In the genomic region with DNA sequence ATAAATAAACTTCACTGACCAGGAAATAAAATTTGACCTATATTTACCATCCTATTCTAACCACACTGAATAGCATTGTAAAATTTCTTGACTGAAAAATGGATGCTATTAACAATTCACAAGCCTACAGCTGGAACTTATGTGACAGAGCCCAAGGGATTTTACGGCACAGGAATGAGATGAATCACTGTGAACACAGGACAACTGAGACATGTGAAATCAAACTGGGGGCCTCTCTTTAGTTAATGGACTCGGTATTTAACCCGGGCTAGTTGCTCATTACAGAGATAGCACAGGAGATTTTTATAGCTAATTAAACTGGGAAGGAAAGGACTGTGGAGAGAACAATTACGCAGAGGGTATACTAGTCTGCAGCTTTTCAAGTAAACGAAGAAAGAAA, we compare ENCODE assay signal across 15 cellular contexts.
DNase-seq lines count a peak whose midpoint lies in the region; ATAC-seq and TF ChIP-seq lines count a peak whose summit lies in the region.
"Had no signal": no experiment of that assay in that cellular context is flagged by ENCODE, and none has a peak within 500 bp of the region (broad histone marks: within the 10 kb centered on the region; RNA-seq: fewer than 3 reads in every experiment).

No MANE protein-coding gene starts in this region.

- TF ChIP-seq CTCF in IMR-90 (conservative IDR thresholded peaks at IDR 0.05; ENCODE audit: low read depth, low read length) (no peak), liver (IDR thresholded peaks at IDR 0.05; ENCODE audit: low read depth, low read length, missing input control) (no peak), smooth muscle cell (IDR thresholded peaks at IDR 0.05; ENCODE audit: borderline replicate concordance, insufficient read depth, poor library complexity, severe bottlenecking) (no peak)

- H4K91ac ChIP-seq in IMR-90 (ENCODE audit: insufficient read depth, low read depth, low read length) = no peak overlapping the region

- H4K20me1 ChIP-seq in IMR-90 (ENCODE audit: insufficient read depth, low read length) (no peaks in the 10 kb centered on the region), smooth muscle cell (ENCODE audit: low read depth) (no peaks in the 10 kb centered on the region)

- H3K4me1 ChIP-seq in IMR-90 (ENCODE audit: control insufficient read depth, insufficient read depth, low read length) (0 out of 2 replicates have a peak, but pooled peaks cover 3% of the 10 kb centered on the region), liver (ENCODE audit: control insufficient read depth in 4 of 4, insufficient read depth in 4 of 4, low read length in 3 of 4) (peaks cover 1 to 33% (median 23%) of the 10 kb centered on the region in 4 donors), smooth muscle cell (ENCODE audit: low read depth) (no peaks in the 10 kb centered on the region)
- H3K4me1 ChIP-seq: gastroesophageal sphincter had no signal

- H4K5ac ChIP-seq in IMR-90 (ENCODE audit: low read depth, low read length) = no peak overlapping the region

- peak; percentile 60 for ATAC-seq in IMR-90 (ENCODE audit: low read depth)
- ATAC-seq: activated naive CD8-positive, alpha-beta T cell treated with anti-CD3 and anti-CD28 coated beads, Interleukin-2, amount 50 U/mL, for 24 hours; gastroesophageal sphincter had no signal

- no peak overlapping the region for H4K8ac ChIP-seq in IMR-90 (ENCODE audit: low read depth in 2 of 2, low read length in 2 of 2)

- H3K9ac ChIP-seq in IMR-90 (ENCODE audit: low read depth, low read length) (no peak overlapping the region), liver (ENCODE audit: low read depth in 1 of 2, low read length in 2 of 2) (peak overlapping the region in 1 of 2 donors; percentile 5), smooth muscle cell (ENCODE audit: low read depth) (no peak overlapping the region)
- H3K9ac ChIP-seq: neural progenitor cell had no signal

- H3K79me1 ChIP-seq in IMR-90 (ENCODE audit: low read depth in 1 of 2, low read length in 2 of 2) = no peaks in the 10 kb centered on the region

- H2BK5ac ChIP-seq in IMR-90 (ENCODE audit: low read depth, low read length, poor library complexity, severe bottlenecking) = no peak overlapping the region

- no peak overlapping the region for H2BK20ac ChIP-seq in IMR-90 (ENCODE audit: low read depth, low read length)

- H2AK5ac ChIP-seq in IMR-90 (ENCODE audit: low read depth, low read length) = no peak overlapping the region

- in situ Hi-C loops in ACHN (cut with HindIII; ENCODE audit: low pct_ligation_motif_present, low pct_unique_long_range_greater_than_20kb, low sequenced_read_pairs) = no loop called here
- in situ Hi-C loops in IMR-90 (cut with MboI; ENCODE audit: low sequenced_read_pairs) = no loop called here

- POLR2A ChIA-PET in IMR-90 (lab: Charles Lee; ENCODE audit: unreplicated experiment) = interaction anchor here (0.6 kb wide), 1 partner anchor 317 kb away, joined by 3 read pairs; no protein-coding TSS in a partner anchor

- H3K23ac ChIP-seq in IMR-90 (ENCODE audit: low read depth, low read length) = no peak overlapping the region

- H3K27me3 ChIP-seq in IMR-90 (ENCODE audit: control insufficient read depth, insufficient read depth, low read length) (no peaks in the 10 kb centered on the region), liver (ENCODE audit: control insufficient read depth in 4 of 4, insufficient read depth in 4 of 4, low read length in 3 of 4) (no peaks in the 10 kb centered on the region), smooth muscle cell (ENCODE audit: low read depth) (no peaks in the 10 kb centered on the region)
- H3K27me3 ChIP-seq: gastroesophageal sphincter, neural progenitor cell had no signal

- no peak overlapping the region for H2BK15ac ChIP-seq in IMR-90 (ENCODE audit: low read depth, low read length)

- CTCF ChIA-PET in IMR-90 (lab: Yijun Ruan, JAX) = interaction anchor here (0.5 to 0.8 kb wide), 3 partner anchors 9 to 106 kb away, joined by 3 to 5 read pairs (median 4); no protein-coding TSS in a partner anchor

- no peak overlapping the region for H3K56ac ChIP-seq in IMR-90 (ENCODE audit: extremely low read depth, insufficient read depth, low read length)

- no peaks in the 10 kb centered on the region for H3K79me2 ChIP-seq in smooth muscle cell (ENCODE audit: low read depth)

- H2AFZ ChIP-seq in IMR-90 (replicated peaks; ENCODE audit: low read length, poor library complexity) (no peak overlapping the region), smooth muscle cell (ENCODE audit: low read depth) (no peak overlapping the region)
- H2AFZ ChIP-seq: neural progenitor cell had no signal

- H3K27ac ChIP-seq in IMR-90 (ENCODE audit: insufficient read depth, low read length) (no peak overlapping the region), liver (ENCODE audit: low read depth in 1 of 2, low read length in 2 of 2) (peak overlapping the region; percentile 2 to 69), smooth muscle cell (ENCODE audit: low read depth) (no peak overlapping the region)
- H3K27ac ChIP-seq: gastroesophageal sphincter, HL-60, neural progenitor cell had no signal

- H3K36me3 ChIP-seq in IMR-90 (ENCODE audit: control insufficient read depth, insufficient read depth, low read length) = no peaks in the 10 kb centered on the region
- no peaks in the 10 kb centered on the region for H3K36me3 ChIP-seq in liver (ENCODE audit: control insufficient read depth in 4 of 4, insufficient read depth in 3 of 4, low read depth in 1 of 4, low read length in 3 of 4)
- no peaks in the 10 kb centered on the region for H3K36me3 ChIP-seq in smooth muscle cell (ENCODE audit: low read depth)
- H3K36me3 ChIP-seq: gastroesophageal sphincter, neural progenitor cell had no signal

- H3K9me3 ChIP-seq in IMR-90 (ENCODE audit: control insufficient read depth, insufficient read depth, low read length) = no peaks in the 10 kb centered on the region
- no peaks in the 10 kb centered on the region for H3K9me3 ChIP-seq in liver (ENCODE audit: control insufficient read depth in 4 of 4, low read length in 3 of 4)
- H3K9me3 ChIP-seq in smooth muscle cell (replicated peaks; ENCODE audit: low read depth) = no peaks in the 10 kb centered on the region
- H3K9me3 ChIP-seq: gastroesophageal sphincter had no signal

- peak; percentile 47 for DNase-seq in ACHN
- DNase-seq in IMR-90 = peak; percentile 44
- peak; percentile 26 for DNase-seq in dermis blood vessel endothelial cell
- no peak for DNase-seq in smooth muscle cell (lab: John Stamatoyannopoulos, UW; ENCODE audit: unreplicated experiment)
- no peak for DNase-seq in stimulated activated CD4-positive, alpha-beta T cell treated with anti-CD3 and anti-CD28 coated beads, Interleukin-2, amount 100 ng/mL, for 24 hours
- no peak for DNase-seq in activated gamma-delta T cell treated with Interleukin-2 at 50 U/mL for 16 hours
- DNase-seq in GF-D8 (lab: John Stamatoyannopoulos, UW) = no peak
- DNase-seq: activated B cell treated with CpG ODN at 0.5 μM for 24 hours; activated naive CD8-positive, alpha-beta T cell treated with anti-CD3 and anti-CD28 coated beads, Interleukin-2, amount 50 U/mL, for 24 hours; kidney glomerular epithelial cell; NCI-H2081 treated with DMSO at 0.1 percent for 48 hours had no signal

- no peaks in the 10 kb centered on the region for H3F3A ChIP-seq in smooth muscle cell (ENCODE audit: low read depth)

- no peak overlapping the region for H2AK9ac ChIP-seq in IMR-90 (replicated peaks; ENCODE audit: low read depth, low read length, poor library complexity)

- H3K4me2 ChIP-seq in IMR-90 (ENCODE audit: low read depth, low read length) (no peak overlapping the region), smooth muscle cell (no peak overlapping the region)
- H3K4me2 ChIP-seq: neural progenitor cell had no signal

- no peak overlapping the region for H3K4ac ChIP-seq in IMR-90 (ENCODE audit: low read depth, low read length)

- no peak overlapping the region for H3K18ac ChIP-seq in IMR-90 (ENCODE audit: low read depth, low read length)

- no peak for TF ChIP-seq RAD21 in IMR-90 (IDR thresholded peaks at IDR 0.05; ENCODE audit: low read length)
- no peak for TF ChIP-seq RAD21 in liver (IDR thresholded peaks at IDR 0.05)

- intact Hi-C loops in IMR-90 (cut with micrococcal nuclease) = no loop called here

- dilution Hi-C loops in IMR-90 (cut with HindIII; ENCODE audit: low sequenced_read_pairs, unreplicated experiment) = no loop called here

- no peak overlapping the region for H3K14ac ChIP-seq in IMR-90 (replicated peaks; ENCODE audit: low read depth, low read length)

- no peak overlapping the region for H2BK120ac ChIP-seq in IMR-90 (ENCODE audit: low read depth, low read length)

- no peak for TF ChIP-seq POLR2A in IMR-90 (IDR thresholded peaks at IDR 0.05; ENCODE audit: low read depth, low read length)

- BruUV-seq in IMR-90 (replicated peaks; lab: Mats Ljungman, UMichigan) = no TSS peak

- no peaks in the 10 kb centered on the region for H3K9me1 ChIP-seq in IMR-90 (ENCODE audit: insufficient read depth, low read length)

- no CpG with 5 or more reads among the region's 5 CpGs for WGBS in IMR-90 (ENCODE audit: extremely low coverage in 2 of 2, insufficient read length in 1 of 2), 2 experiments
- 42% methylated on average over 5 of the region's 5 CpGs for WGBS in liver
- 50% methylated on average over 5 of the region's 5 CpGs for WGBS in smooth muscle cell (ENCODE audit: low lambda C conversion rate)

- H3K4me3 ChIP-seq in IMR-90 (ENCODE audit: insufficient read depth, low read depth, low read length) = no peak overlapping the region
- peak overlapping the region in 1 of 3 donors; percentile 87 for H3K4me3 ChIP-seq in liver (ENCODE audit: low read depth in 1 of 3, low read length in 3 of 3)
- no peak overlapping the region for H3K4me3 ChIP-seq in smooth muscle cell
- H3K4me3 ChIP-seq: gastroesophageal sphincter, neural progenitor cell had no signal

TF ChIP-seq in IMR-90, 13 proteins besides CTCF, POLR2A, EP300 and RAD21:
- TF ChIP-seq, protein P1, sequence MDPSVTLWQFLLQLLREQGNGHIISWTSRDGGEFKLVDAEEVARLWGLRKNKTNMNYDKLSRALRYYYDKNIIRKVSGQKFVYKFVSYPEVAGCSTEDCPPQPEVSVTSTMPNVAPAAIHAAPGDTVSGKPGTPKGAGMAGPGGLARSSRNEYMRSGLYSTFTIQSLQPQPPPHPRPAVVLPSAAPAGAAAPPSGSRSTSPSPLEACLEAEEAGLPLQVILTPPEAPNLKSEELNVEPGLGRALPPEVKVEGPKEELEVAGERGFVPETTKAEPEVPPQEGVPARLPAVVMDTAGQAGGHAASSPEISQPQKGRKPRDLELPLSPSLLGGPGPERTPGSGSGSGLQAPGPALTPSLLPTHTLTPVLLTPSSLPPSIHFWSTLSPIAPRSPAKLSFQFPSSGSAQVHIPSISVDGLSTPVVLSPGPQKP (IDR thresholded peaks at IDR 0.05; ENCODE audit: borderline replicate concordance, low read depth, low read length) = no peak

TF ChIP-seq in liver, 16 proteins besides CTCF, POLR2A, EP300 and RAD21:
- TF ChIP-seq RXRA (IDR thresholded peaks at IDR 0.05) (no peak), YY1 (IDR thresholded peaks at IDR 0.05) (no peak), NR2F2 (IDR thresholded peaks at IDR 0.05) (no peak), FOXA1 (IDR thresholded peaks at IDR 0.05) (no peak)

Comparison
In these comparisons a context has a peak if more than half of its experiments do, and no peak if none do; other contexts are left out.
1. DNase-seq: peak in ACHN (single experiment), IMR-90 (single experiment) and dermis blood vessel endothelial cell (single experiment); none in smooth muscle cell (single experiment), stimulated activated CD4-positive, alpha-beta T cell treated with anti-CD3 and anti-CD28 coated beads, Interleukin-2, amount 100 ng/mL, for 24 hours (0 of 2), activated gamma-delta T cell treated with Interleukin-2 at 50 U/mL for 16 hours (single experiment) and GF-D8 (single experiment).
2. H3K27ac ChIP-seq: peak in liver (2 of 2); none in IMR-90 (single experiment) and smooth muscle cell (single experiment).